ENCODE assay signal across 26 cellular contexts in genomic region chr5:175206651-175207050, GRCh38.
DNase-seq lines count a peak whose midpoint lies in the region; ATAC-seq and TF ChIP-seq lines count a peak whose summit lies in the region.
"Had no signal": no experiment of that assay in that cellular context is flagged by ENCODE, and none has a peak within 500 bp of the region (broad histone marks: within the 10 kb centered on the region; RNA-seq: fewer than 3 reads in every experiment).

No MANE protein-coding gene starts in this region.

- no peaks in the 10 kb centered on the region for H3F3A ChIP-seq in smooth muscle cell (ENCODE audit: low read depth)

- TF ChIP-seq POLR2A in lower leg skin (IDR thresholded peaks at IDR 0.05), result no peak

- DNase-seq in DMS53 (lab: John Stamatoyannopoulos, UW), result peak; percentile 27
- no peak for DNase-seq in DMS53 treated with DMSO at 0.1 percent for 48 hours (lab: John Stamatoyannopoulos, UW; ENCODE audit: unreplicated experiment)
- DNase-seq in M059J (ENCODE audit: low read depth), result peak; percentile 36
- DNase-seq in caudate nucleus (lab: John Stamatoyannopoulos, UW), result peak in 1 of 61 donors; percentile 18
- DNase-seq in smooth muscle cell (lab: John Stamatoyannopoulos, UW; ENCODE audit: unreplicated experiment), result no peak
- DNase-seq in foreskin keratinocyte, result no peak
- no peak for DNase-seq in lower leg skin (ENCODE audit: low spot score in 2 of 2)
- DNase-seq: BE2C; CD8-positive, alpha-beta memory T cell; GOT3; HCEC 1CT; KG1; MM.1S; NCI-H1417; NCI-H187; NCI-H2081 treated with DMSO at 0.1 percent for 48 hours; NCI-H2171; NCI-H226; NCI-H510A; NCI-H69; NK-92 treated with Interleukin-12 subunit alpha and Interleukin-12 subunit beta, amount 100 ng/mL, for 24 hours; PC-9; SJCRH30 had no signal

- H4K20me1 ChIP-seq in smooth muscle cell (ENCODE audit: low read depth), result no peaks in the 10 kb centered on the region

- H3K27me3 ChIP-seq in smooth muscle cell (ENCODE audit: low read depth), result no peaks in the 10 kb centered on the region
- peaks cover 5% of the 10 kb centered on the region for H3K27me3 ChIP-seq in foreskin keratinocyte
- H3K27me3 ChIP-seq: BE2C, SJCRH30 had no signal

- H3K4me1 ChIP-seq in smooth muscle cell (ENCODE audit: low read depth) (no peaks in the 10 kb centered on the region), foreskin keratinocyte (peaks cover 3% of the 10 kb centered on the region)
- H3K4me1 ChIP-seq: BE2C had no signal

- H3K4me3 ChIP-seq in smooth muscle cell (no peak overlapping the region), lower leg skin (ENCODE audit: low read depth, poor library complexity, severe bottlenecking) (no peak overlapping the region)
- H3K4me3 ChIP-seq: PC-9, SJCRH30 had no signal

- no peak overlapping the region for H3K4me2 ChIP-seq in smooth muscle cell
- H3K4me2 ChIP-seq: PC-9 had no signal

- no peak for ATAC-seq in foreskin keratinocyte
- ATAC-seq in GM18520 (IDR thresholded peaks at IDR 0.05; ENCODE audit: unreplicated experiment), result no peak
- ATAC-seq: Right ventricle myocardium inferior had no signal

- H2AFZ ChIP-seq in smooth muscle cell (ENCODE audit: low read depth), result no peak overlapping the region
- H2AFZ ChIP-seq: PC-9 had no signal

- WGBS in smooth muscle cell (ENCODE audit: low lambda C conversion rate), result 85% methylated on average over 4 of the region's 4 CpGs
- 56 to 68% methylated on average over 4 of the region's 4 CpGs for WGBS in lower leg skin, 2 donors

- H3K27ac ChIP-seq in caudate nucleus (ENCODE audit: low read depth, low read length), result peak overlapping the region; percentile 24
- H3K27ac ChIP-seq in smooth muscle cell (ENCODE audit: low read depth), result no peak overlapping the region
- no peak overlapping the region for H3K27ac ChIP-seq in foreskin keratinocyte
- H3K27ac ChIP-seq: 22Rv1, PC-9, SJCRH30 had no signal

- H3K9ac ChIP-seq in smooth muscle cell (ENCODE audit: low read depth), result no peak overlapping the region

- no peaks in the 10 kb centered on the region for H3K79me2 ChIP-seq in smooth muscle cell (ENCODE audit: low read depth)

- H3K9me3 ChIP-seq in smooth muscle cell (replicated peaks; ENCODE audit: low read depth), result no peaks in the 10 kb centered on the region
- H3K9me3 ChIP-seq: BE2C had no signal

- intact Hi-C loops in lower leg skin (cut with DNase I; ENCODE audit: low total_unique reads), result no loop called here

- H3K36me3 ChIP-seq in smooth muscle cell (ENCODE audit: low read depth), result no peaks in the 10 kb centered on the region
- H3K36me3 ChIP-seq: BE2C, SJCRH30 had no signal

- TF ChIP-seq CTCF in smooth muscle cell (IDR thresholded peaks at IDR 0.05; ENCODE audit: borderline replicate concordance, insufficient read depth, poor library complexity, severe bottlenecking) (peak; percentile 7), foreskin keratinocyte (conservative IDR thresholded peaks at IDR 0.05) (no peak), lower leg skin (IDR thresholded peaks at IDR 0.05) (no peak)

Comparison
In these comparisons a context has a peak if more than half of its experiments do, and no peak if none do; other contexts are left out.
1. DNase-seq: peak in DMS53 (single experiment) and M059J (single experiment); none in DMS53 treated with DMSO at 0.1 percent for 48 hours (single experiment), smooth muscle cell (single experiment), foreskin keratinocyte (0 of 2) and lower leg skin (0 of 2).